ENCODE assay signal across 16 cellular contexts in the genomic region with DNA sequence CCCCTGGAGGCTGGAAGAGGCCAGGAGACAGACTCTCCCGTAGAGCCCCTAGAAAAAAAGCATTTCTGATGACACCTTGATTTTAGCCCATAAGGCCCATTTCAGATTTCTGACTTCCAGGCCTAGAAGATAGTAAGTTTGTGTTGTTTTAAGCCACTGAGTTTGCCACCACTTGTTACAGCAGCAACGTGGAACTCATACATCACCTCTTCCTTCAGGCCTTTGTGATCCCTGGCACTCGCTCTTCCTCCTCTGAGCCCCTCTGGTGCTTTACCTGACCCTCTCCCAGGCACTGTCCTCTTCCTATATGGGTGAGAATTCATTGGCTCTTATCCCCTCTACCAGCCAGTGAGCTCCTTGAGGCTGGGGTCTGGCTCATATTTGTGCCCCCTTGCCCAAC. TPM values are rescaled to one million over a fixed set of nuclear protein-coding genes. Genes with fewer than 3 reads are reported as not detected.
"Had no signal": no experiment of that assay in that cellular context is flagged by ENCODE, and none has a peak within 500 bp of the region (broad histone marks: within the 10 kb centered on the region; RNA-seq: fewer than 3 reads in every experiment).

No MANE protein-coding gene starts in this region.

- H3K36me3 ChIP-seq: left ventricle myocardium inferior, tibial nerve had no signal

- H3K27me3 ChIP-seq: hepatocyte, tibial nerve had no signal

- DNase-seq: activated CD4-positive, alpha-beta T cell treated with anti-CD3 and anti-CD28 coated beads, Interleukin-2, amount 50 U/mL, for 1 hour; kidney; left ventricle myocardium inferior; right cardiac atrium; stimulated activated CD4-positive, alpha-beta T cell treated with anti-CD3 and anti-CD28 coated beads, Interleukin-1b, Interleukin-23, amount 100 ng/mL, for 48 hours; stimulated activated naive B cell treated with anti-CD40 and anti-IgM and Interleukin-4, amounts not matched to agents 10 μg/mL and 1 μg/mL and 100 μg/mL, for 72 hours had no signal

- H3K36me3 Mint-ChIP-seq: activated naive CD4-positive, alpha-beta T cell treated with anti-CD3 and anti-CD28 coated beads, Interleukin-2, amount 50 U/mL, for 24 hours had no signal

- H3K4me3 ChIP-seq: hepatocyte, left ventricle myocardium inferior, tibial nerve had no signal

- H3K79me2 ChIP-seq: hepatocyte had no signal

- H3K4me3 Mint-ChIP-seq: activated naive CD4-positive, alpha-beta T cell treated with anti-CD3 and anti-CD28 coated beads, Interleukin-2, amount 50 U/mL, for 24 hours; endodermal cell; stimulated activated naive B cell treated with anti-CD40 and anti-IgM and Interleukin-4, amounts not matched to agents 10 μg/mL and 1 μg/mL and 100 μg/mL, for 72 hours; T-helper 2 cell treated with Interferon-gamma antibody and Interleukin-4, amounts not matched to agents 5 μg/mL and 100 μg/mL, for 36 hours had no signal

- FAIRE-seq: kidney had no signal

- H3K9me3 Mint-ChIP-seq: activated naive CD4-positive, alpha-beta T cell treated with anti-CD3 and anti-CD28 coated beads, Interleukin-2, amount 50 U/mL, for 24 hours had no signal

- H3K27me3 Mint-ChIP-seq: activated naive CD4-positive, alpha-beta T cell treated with anti-CD3 and anti-CD28 coated beads, Interleukin-2, amount 50 U/mL, for 24 hours had no signal

- H3K4me2 ChIP-seq: hepatocyte had no signal

- H3K27ac Mint-ChIP-seq: activated T-helper 2 cell treated with anti-CD3 and anti-CD28 coated beads, Interferon-gamma antibody, Interleukin-2, Interleukin-4, amounts not matched to agents 10 μg/mL and 5 μg/mL and 100 μg/mL, durations not matched to agents 14 hours and 24 hours and 36 hours; endodermal cell; stimulated activated naive B cell treated with anti-CD40 and anti-IgM and Interleukin-4, amounts not matched to agents 10 μg/mL and 1 μg/mL and 100 μg/mL, for 72 hours had no signal

- H3K27ac ChIP-seq: left ventricle myocardium inferior had no signal

- H2AFZ ChIP-seq: hepatocyte had no signal

RNA-seq across cellular contexts. Expression of gene KRT19, which starts 18.7 kb away (rescaled TPM):
- total RNA-seq: activated T-helper 2 cell treated with anti-CD3 and anti-CD28 coated beads, Interferon-gamma antibody, Interleukin-2, Interleukin-4, amounts not matched to agents 10 μg/mL and 5 μg/mL and 100 μg/mL, durations not matched to agents 14 hours and 24 hours and 36 hours had no signal

RNA-seq across cellular contexts. Expression of gene KRT9, which starts 25.0 kb away (rescaled TPM):
- total RNA-seq: activated T-helper 2 cell treated with anti-CD3 and anti-CD28 coated beads, Interferon-gamma antibody, Interleukin-2, Interleukin-4, amounts not matched to agents 10 μg/mL and 5 μg/mL and 100 μg/mL, durations not matched to agents 14 hours and 24 hours and 36 hours; cerebellum; dermis microvascular lymphatic vessel endothelial cell; endodermal cell; hepatocyte; kidney; left ventricle myocardium inferior; mesenteric fat pad; right cardiac atrium; subcutaneous adipose tissue; tibial nerve had no signal
- polyA plus RNA-seq: hepatocyte, right cardiac atrium had no signal

RNA-seq across cellular contexts. Expression of gene KRT15, which starts 28.1 kb away (rescaled TPM):
- total RNA-seq: activated T-helper 2 cell treated with anti-CD3 and anti-CD28 coated beads, Interferon-gamma antibody, Interleukin-2, Interleukin-4, amounts not matched to agents 10 μg/mL and 5 μg/mL and 100 μg/mL, durations not matched to agents 14 hours and 24 hours and 36 hours; cerebellum; left ventricle myocardium inferior; mesenteric fat pad; subcutaneous adipose tissue had no signal
- polyA plus RNA-seq: right cardiac atrium had no signal

RNA-seq across cellular contexts. Expression of gene KRT14, which starts 39.9 kb away (rescaled TPM):
- total RNA-seq: activated T-helper 2 cell treated with anti-CD3 and anti-CD28 coated beads, Interferon-gamma antibody, Interleukin-2, Interleukin-4, amounts not matched to agents 10 μg/mL and 5 μg/mL and 100 μg/mL, durations not matched to agents 14 hours and 24 hours and 36 hours; cerebellum; dermis microvascular lymphatic vessel endothelial cell; endodermal cell; kidney; left ventricle myocardium inferior; right cardiac atrium had no signal

RNA-seq across cellular contexts. Expression of gene KRT13, which starts 41.4 kb away (rescaled TPM):
- total RNA-seq: activated T-helper 2 cell treated with anti-CD3 and anti-CD28 coated beads, Interferon-gamma antibody, Interleukin-2, Interleukin-4, amounts not matched to agents 10 μg/mL and 5 μg/mL and 100 μg/mL, durations not matched to agents 14 hours and 24 hours and 36 hours; dermis microvascular lymphatic vessel endothelial cell; endodermal cell; kidney; left ventricle myocardium inferior; mesenteric fat pad; right cardiac atrium; subcutaneous adipose tissue had no signal
